ENCODE assay signal across 15 cellular contexts in genomic region chr17:62818491-62818890, GRCh38. TPM values are rescaled to one million over a fixed set of nuclear protein-coding genes. Genes with fewer than 3 reads are reported as not detected.
"Had no signal": no experiment of that assay in that cellular context is flagged by ENCODE, and none has a peak within 500 bp of the region (broad histone marks: within the 10 kb centered on the region; RNA-seq: fewer than 3 reads in every experiment).

No MANE protein-coding gene starts in this region.

- DNase-seq: activated CD4-positive, alpha-beta T cell treated with anti-CD3 and anti-CD28 coated beads, Interleukin-2, amount 10 ng/mL, durations not matched to agents 24 days and 14 days; activated CD4-positive, CD25-positive, alpha-beta regulatory T cell; activated naive CD8-positive, alpha-beta T cell treated with anti-CD3 and anti-CD28 coated beads, Interleukin-2, amount 10 ng/mL, durations not matched to agents 7 days and 5 days; effector CD8-positive, alpha-beta T cell; foreskin melanocyte; heart left ventricle; right lobe of liver; stimulated activated naive CD8-positive, alpha-beta T cell treated with anti-CD3 and anti-CD28 coated beads, Interleukin-15, amount 100 ng/mL, for 72 hours; SW 1271; testis had no signal

- H3K27ac ChIP-seq: prostate gland, right lobe of liver had no signal

- ATAC-seq: heart left ventricle; natural killer cell treated with Interleukin-12 subunit alpha and Interleukin-12 subunit beta and Interleukin-15 and Interleukin-18, amount 100 ng/mL, for 72 hours; right lobe of liver; stimulated activated naive CD8-positive, alpha-beta T cell treated with anti-CD3 and anti-CD28 coated beads, Interleukin-15, amount 100 ng/mL, for 72 hours had no signal

- H3K9me3 Mint-ChIP-seq: activated naive CD8-positive, alpha-beta T cell treated with anti-CD3 and anti-CD28 coated beads, Interleukin-2, amount 10 ng/mL, durations not matched to agents 7 days and 5 days; activated T-helper 1 cell treated with anti-CD3 and anti-CD28 coated beads, Interleukin-12 subunit alpha, Interleukin-12 subunit beta, Interleukin-2, Interleukin-4 antibody, amounts not matched to agents 30 ng/mL and 10 ng/mL and 1 ng/mL, durations not matched to agents 14 hours and 24 hours and 36 hours; natural killer cell treated with Interleukin-12 subunit alpha and Interleukin-12 subunit beta and Interleukin-15 and Interleukin-18, amount 100 ng/mL, for 72 hours; T-helper 2 cell treated with Interferon-gamma antibody and Interleukin-4, amounts not matched to agents 5 μg/mL and 100 μg/mL, for 36 hours had no signal

- H3K36me3 Mint-ChIP-seq: activated naive CD8-positive, alpha-beta T cell treated with anti-CD3 and anti-CD28 coated beads, Interleukin-2, amount 10 ng/mL, durations not matched to agents 7 days and 5 days; natural killer cell treated with Interleukin-12 subunit alpha and Interleukin-12 subunit beta and Interleukin-15 and Interleukin-18, amount 100 ng/mL, for 72 hours had no signal

- H3K4me3 Mint-ChIP-seq: activated CD4-positive, alpha-beta T cell treated with anti-CD3 and anti-CD28 coated beads, Interleukin-2, amount 10 ng/mL, durations not matched to agents 24 days and 14 days; activated naive CD8-positive, alpha-beta T cell treated with anti-CD3 and anti-CD28 coated beads, Interleukin-2, amount 10 ng/mL, durations not matched to agents 7 days and 5 days; activated T-helper 1 cell treated with anti-CD3 and anti-CD28 coated beads, Interleukin-12 subunit alpha, Interleukin-12 subunit beta, Interleukin-2, Interleukin-4 antibody, amounts not matched to agents 30 ng/mL and 10 ng/mL and 1 ng/mL, durations not matched to agents 14 hours and 24 hours and 36 hours; natural killer cell treated with Interleukin-12 subunit alpha and Interleukin-12 subunit beta and Interleukin-15 and Interleukin-18, amount 100 ng/mL, for 72 hours; stimulated activated naive CD8-positive, alpha-beta T cell treated with anti-CD3 and anti-CD28 coated beads, Interleukin-15, amount 100 ng/mL, for 72 hours; T-helper 2 cell treated with Interferon-gamma antibody and Interleukin-4, amounts not matched to agents 5 μg/mL and 100 μg/mL, for 36 hours had no signal

- H3K9me3 ChIP-seq: prostate gland, right lobe of liver, testis had no signal

- H3K36me3 ChIP-seq: heart left ventricle, prostate gland, right lobe of liver had no signal

- H3K4me1 ChIP-seq: prostate gland, right lobe of liver had no signal

- H3K27me3 ChIP-seq: heart left ventricle, right lobe of liver, testis had no signal

- H3K4me3 ChIP-seq: heart left ventricle, prostate gland, right lobe of liver, testis had no signal

- H3K27ac Mint-ChIP-seq: activated CD4-positive, alpha-beta T cell treated with anti-CD3 and anti-CD28 coated beads, Interleukin-2, amount 10 ng/mL, durations not matched to agents 24 days and 14 days; activated naive CD8-positive, alpha-beta T cell treated with anti-CD3 and anti-CD28 coated beads, Interleukin-2, amount 10 ng/mL, durations not matched to agents 7 days and 5 days; activated T-helper 1 cell treated with anti-CD3 and anti-CD28 coated beads, Interleukin-12 subunit alpha, Interleukin-12 subunit beta, Interleukin-2, Interleukin-4 antibody, amounts not matched to agents 30 ng/mL and 10 ng/mL and 1 ng/mL, durations not matched to agents 14 hours and 24 hours and 36 hours; natural killer cell treated with Interleukin-12 subunit alpha and Interleukin-12 subunit beta and Interleukin-15 and Interleukin-18, amount 100 ng/mL, for 72 hours; stimulated activated naive CD8-positive, alpha-beta T cell treated with anti-CD3 and anti-CD28 coated beads, Interleukin-15, amount 100 ng/mL, for 72 hours; T-helper 2 cell treated with Interferon-gamma antibody and Interleukin-4, amounts not matched to agents 5 μg/mL and 100 μg/mL, for 36 hours had no signal

RNA-seq across cellular contexts. Expression of gene MARCHF10, which starts 10.4 kb away (rescaled TPM):
- total RNA-seq: activated CD4-positive, alpha-beta T cell treated with anti-CD3 and anti-CD28 coated beads, Interleukin-2, amount 10 ng/mL, durations not matched to agents 24 days and 14 days; activated T-helper 1 cell treated with anti-CD3 and anti-CD28 coated beads, Interleukin-12 subunit alpha, Interleukin-12 subunit beta, Interleukin-2, Interleukin-4 antibody, amounts not matched to agents 30 ng/mL and 10 ng/mL and 1 ng/mL, durations not matched to agents 14 hours and 24 hours and 36 hours; heart left ventricle; natural killer cell treated with Interleukin-12 subunit alpha and Interleukin-12 subunit beta and Interleukin-15 and Interleukin-18, amount 100 ng/mL, for 72 hours; right lobe of liver had no signal
- polyA plus RNA-seq: fibroblast of lung, heart left ventricle had no signal
